Comparison of ENCODE assay signal across 1 cellular context in genomic region chr5:175092691-175093090, GRCh38.
A peak's percentile ranks its signal among the peaks of the same experiment; 100 is the strongest.
TF ChIP-seq lines count a peak whose summit lies in the region.

No MANE protein-coding gene starts in this region.

TF ChIP-seq in HEK293, 187 proteins besides CTCF, POLR2A, EP300 and RAD21 (continued from another document):
- TF ChIP-seq ZNF398 (tag by site-specific recombination; IDR thresholded peaks at IDR 0.05) = no peak
- peak; percentile 31; the same call in 1 of the 2 replicates for TF ChIP-seq ATF2 (tag by site-specific recombination; IDR thresholded peaks at IDR 0.05; ENCODE audit: low read depth)
- TF ChIP-seq YY2 (tag by site-specific recombination; IDR thresholded peaks at IDR 0.05) = no peak
- TF ChIP-seq, protein P1, sequence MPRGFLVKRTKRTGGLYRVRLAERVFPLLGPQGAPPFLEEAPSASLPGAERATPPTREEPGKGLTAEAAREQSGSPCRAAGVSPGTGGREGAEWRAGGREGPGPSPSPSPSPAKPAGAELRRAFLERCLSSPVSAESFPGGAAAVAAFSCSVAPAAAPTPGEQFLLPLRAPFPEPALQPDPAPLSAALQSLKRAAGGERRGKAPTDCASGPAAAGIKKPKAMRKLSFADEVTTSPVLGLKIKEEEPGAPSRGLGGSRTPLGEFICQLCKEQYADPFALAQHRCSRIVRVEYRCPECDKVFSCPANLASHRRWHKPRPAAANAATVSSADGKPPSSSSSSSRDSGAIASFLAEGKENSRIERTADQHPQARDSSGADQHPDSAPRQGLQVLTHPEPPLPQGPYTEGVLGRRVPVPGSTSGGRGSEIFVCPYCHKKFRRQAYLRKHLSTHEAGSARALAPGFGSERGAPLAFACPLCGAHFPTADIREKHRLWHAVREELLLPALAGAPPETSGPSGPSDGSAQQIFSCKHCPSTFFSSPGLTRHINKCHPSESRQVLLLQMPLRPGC (tag by site-specific recombination; IDR thresholded peaks at IDR 0.05) = no peak
- TF ChIP-seq, protein P2, sequence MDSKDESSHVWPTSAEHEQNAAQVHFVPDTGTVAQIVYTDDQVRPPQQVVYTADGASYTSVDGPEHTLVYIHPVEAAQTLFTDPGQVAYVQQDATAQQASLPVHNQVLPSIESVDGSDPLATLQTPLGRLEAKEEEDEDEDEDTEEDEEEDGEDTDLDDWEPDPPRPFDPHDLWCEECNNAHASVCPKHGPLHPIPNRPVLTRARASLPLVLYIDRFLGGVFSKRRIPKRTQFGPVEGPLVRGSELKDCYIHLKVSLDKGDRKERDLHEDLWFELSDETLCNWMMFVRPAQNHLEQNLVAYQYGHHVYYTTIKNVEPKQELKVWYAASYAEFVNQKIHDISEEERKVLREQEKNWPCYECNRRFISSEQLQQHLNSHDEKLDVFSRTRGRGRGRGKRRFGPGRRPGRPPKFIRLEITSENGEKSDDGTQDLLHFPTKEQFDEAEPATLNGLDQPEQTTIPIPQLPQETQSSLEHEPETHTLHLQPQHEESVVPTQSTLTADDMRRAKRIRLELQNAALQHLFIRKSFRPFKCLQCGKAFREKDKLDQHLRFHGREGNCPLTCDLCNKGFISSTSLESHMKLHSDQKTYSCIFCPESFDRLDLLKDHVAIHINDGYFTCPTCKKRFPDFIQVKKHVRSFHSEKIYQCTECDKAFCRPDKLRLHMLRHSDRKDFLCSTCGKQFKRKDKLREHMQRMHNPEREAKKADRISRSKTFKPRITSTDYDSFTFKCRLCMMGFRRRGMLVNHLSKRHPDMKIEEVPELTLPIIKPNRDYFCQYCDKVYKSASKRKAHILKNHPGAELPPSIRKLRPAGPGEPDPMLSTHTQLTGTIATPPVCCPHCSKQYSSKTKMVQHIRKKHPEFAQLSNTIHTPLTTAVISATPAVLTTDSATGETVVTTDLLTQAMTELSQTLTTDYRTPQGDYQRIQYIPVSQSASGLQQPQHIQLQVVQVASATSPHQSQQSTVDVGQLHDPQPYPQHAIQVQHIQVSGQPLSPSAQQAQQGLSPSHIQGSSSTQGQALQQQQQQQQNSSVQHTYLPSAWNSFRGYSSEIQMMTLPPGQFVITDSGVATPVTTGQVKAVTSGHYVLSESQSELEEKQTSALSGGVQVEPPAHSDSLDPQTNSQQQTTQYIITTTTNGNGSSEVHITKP (tag by site-specific recombination; IDR thresholded peaks at IDR 0.05) = 0 out of 2 replicates have a peak, but pooled peaks have one; percentile 15
- 0 out of 2 replicates have a peak, but pooled peaks have one; percentile 37 for TF ChIP-seq TRIM28 (IDR thresholded peaks at IDR 0.05; ENCODE audit: borderline replicate concordance, low read length)
- 0 out of 2 replicates have a peak, but pooled peaks have one; percentile 30 for TF ChIP-seq ZNF692 (tag by site-specific recombination; IDR thresholded peaks at IDR 0.05)
- no peak for TF ChIP-seq ZNF221 (tag by site-specific recombination; IDR thresholded peaks at IDR 0.05; ENCODE audit: borderline replicate concordance)
- no peak for TF ChIP-seq ZNF473 (tag by site-specific recombination; IDR thresholded peaks at IDR 0.05)
- TF ChIP-seq ZNF404 (tag by site-specific recombination; IDR thresholded peaks at IDR 0.05) = no peak
